In the genomic region with DNA sequence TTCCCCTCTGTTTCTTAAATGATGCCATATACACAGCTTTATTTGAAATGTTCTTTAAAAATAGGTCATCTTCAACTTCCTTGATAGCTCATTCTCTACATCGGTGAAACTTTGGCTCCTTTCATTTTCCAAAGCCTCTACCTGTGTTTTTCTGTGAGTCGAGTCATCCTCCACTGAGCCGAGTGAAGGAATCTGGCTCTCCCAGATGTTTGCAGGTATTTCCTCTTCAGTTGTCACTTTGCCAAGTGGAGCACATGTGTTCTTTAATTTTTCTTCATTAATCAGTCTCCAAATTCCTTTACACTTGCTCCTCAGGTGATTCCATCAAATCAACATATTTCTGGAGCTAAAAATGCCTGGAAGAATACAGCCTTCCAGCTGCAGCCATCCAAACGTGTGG, we compare ENCODE assay signal across 28 cellular contexts.
"Had no signal": no experiment of that assay in that cellular context is flagged by ENCODE, and none has a peak within 500 bp of the region (broad histone marks: within the 10 kb centered on the region; RNA-seq: fewer than 3 reads in every experiment).

No MANE protein-coding gene starts in this region.

- H3K27me3 ChIP-seq: brain microvascular endothelial cell, Peyer's patch, SJCRH30 had no signal

- H3K36me3 ChIP-seq: brain microvascular endothelial cell, Peyer's patch, SJCRH30 had no signal

- H3K9ac ChIP-seq: SK-N-SH had no signal

- H3K4me3 ChIP-seq: Peyer's patch, SJCRH30 had no signal

- H3K27ac ChIP-seq: brain microvascular endothelial cell, Peyer's patch, RWPE1, SJCRH30, VCaP had no signal

- H3K27ac Mint-ChIP-seq: activated CD4-positive, alpha-beta memory T cell treated with anti-CD3 and anti-CD28 coated beads, Interleukin-2, amount 10 ng/mL, durations not matched to agents 7 days and 5 days; activated CD4-positive, alpha-beta T cell treated with anti-CD3 and anti-CD28 coated beads for 36 hours; activated naive CD4-positive, alpha-beta T cell treated with anti-CD3 and anti-CD28 coated beads for 36 hours; activated naive CD8-positive, alpha-beta T cell; activated T-helper 17 cell treated with anti-CD3 and anti-CD28 coated beads, Interleukin-2, amount 50 U/mL, for 72 hours had no signal

- H3K4me3 Mint-ChIP-seq: activated CD4-positive, alpha-beta memory T cell treated with anti-CD3 and anti-CD28 coated beads, Interleukin-2, amount 10 ng/mL, durations not matched to agents 7 days and 5 days; activated CD4-positive, alpha-beta T cell treated with anti-CD3 and anti-CD28 coated beads for 36 hours; activated naive CD4-positive, alpha-beta T cell treated with anti-CD3 and anti-CD28 coated beads for 36 hours; activated naive CD8-positive, alpha-beta T cell; activated T-helper 17 cell treated with anti-CD3 and anti-CD28 coated beads, Interleukin-2, amount 50 U/mL, for 72 hours had no signal

- DNase-seq: activated CD4-positive, alpha-beta memory T cell treated with anti-CD3 and anti-CD28 coated beads, Interleukin-2, amount 10 ng/mL, durations not matched to agents 7 days and 5 days; activated CD4-positive, alpha-beta T cell treated with anti-CD3 and anti-CD28 coated beads for 36 hours; activated CD4-positive, alpha-beta T cell treated with anti-CD3 and anti-CD28 coated beads, Interleukin-2, amount 50 U/mL, for 1 hour; activated CD4-positive, CD25-positive, alpha-beta regulatory T cell; activated gamma-delta T cell; activated naive CD4-positive, alpha-beta T cell treated with anti-CD3 and anti-CD28 coated beads for 36 hours; activated T-cell treated with anti-CD3 and anti-CD28 coated beads for 4 hours; activated T-cell treated with anti-CD3 and anti-CD28 coated beads, Interleukin-2, amount 50 U/mL, for 48 hours; amygdala; brain microvascular endothelial cell; KG1; MV-4-11; NCI-H1092 treated with DMSO at 0.1 percent for 48 hours; NCI-H1417 treated with DMSO at 0.1 percent for 48 hours; NCI-H1694; NCI-H2029; NCI-H345; NCI-H510A; NCI-H82; Peyer's patch; Right ventricle myocardium superior; SJCRH30; SK-N-SH; T-helper 1 cell had no signal

- H3K27me3 Mint-ChIP-seq: activated CD4-positive, alpha-beta memory T cell treated with anti-CD3 and anti-CD28 coated beads, Interleukin-2, amount 10 ng/mL, durations not matched to agents 7 days and 5 days; activated CD4-positive, alpha-beta T cell treated with anti-CD3 and anti-CD28 coated beads for 36 hours had no signal

- H3K9me3 Mint-ChIP-seq: activated CD4-positive, alpha-beta memory T cell treated with anti-CD3 and anti-CD28 coated beads, Interleukin-2, amount 10 ng/mL, durations not matched to agents 7 days and 5 days; activated naive CD4-positive, alpha-beta T cell treated with anti-CD3 and anti-CD28 coated beads for 36 hours; activated T-helper 17 cell treated with anti-CD3 and anti-CD28 coated beads, Interleukin-2, amount 50 U/mL, for 72 hours had no signal

- ATAC-seq: activated CD4-positive, alpha-beta T cell treated with anti-CD3 and anti-CD28 coated beads for 36 hours; activated T-helper 17 cell treated with anti-CD3 and anti-CD28 coated beads, Interleukin-2, amount 50 U/mL, for 72 hours had no signal

- H3K9me3 ChIP-seq: Peyer's patch, SJCRH30, SK-N-SH had no signal

- H3K4me1 ChIP-seq: Peyer's patch had no signal

- H3K9me2 ChIP-seq: SK-N-SH had no signal

- H3K4me2 ChIP-seq: SK-N-SH had no signal

- H3K36me3 Mint-ChIP-seq: activated naive CD8-positive, alpha-beta T cell had no signal

- H3K4me1 Mint-ChIP-seq: activated CD4-positive, alpha-beta memory T cell treated with anti-CD3 and anti-CD28 coated beads, Interleukin-2, amount 10 ng/mL, durations not matched to agents 7 days and 5 days; activated CD4-positive, alpha-beta T cell treated with anti-CD3 and anti-CD28 coated beads for 36 hours; activated T-helper 17 cell treated with anti-CD3 and anti-CD28 coated beads, Interleukin-2, amount 50 U/mL, for 72 hours had no signal
